Comparison of ENCODE assay signal across 1 cellular context in the genomic region with DNA sequence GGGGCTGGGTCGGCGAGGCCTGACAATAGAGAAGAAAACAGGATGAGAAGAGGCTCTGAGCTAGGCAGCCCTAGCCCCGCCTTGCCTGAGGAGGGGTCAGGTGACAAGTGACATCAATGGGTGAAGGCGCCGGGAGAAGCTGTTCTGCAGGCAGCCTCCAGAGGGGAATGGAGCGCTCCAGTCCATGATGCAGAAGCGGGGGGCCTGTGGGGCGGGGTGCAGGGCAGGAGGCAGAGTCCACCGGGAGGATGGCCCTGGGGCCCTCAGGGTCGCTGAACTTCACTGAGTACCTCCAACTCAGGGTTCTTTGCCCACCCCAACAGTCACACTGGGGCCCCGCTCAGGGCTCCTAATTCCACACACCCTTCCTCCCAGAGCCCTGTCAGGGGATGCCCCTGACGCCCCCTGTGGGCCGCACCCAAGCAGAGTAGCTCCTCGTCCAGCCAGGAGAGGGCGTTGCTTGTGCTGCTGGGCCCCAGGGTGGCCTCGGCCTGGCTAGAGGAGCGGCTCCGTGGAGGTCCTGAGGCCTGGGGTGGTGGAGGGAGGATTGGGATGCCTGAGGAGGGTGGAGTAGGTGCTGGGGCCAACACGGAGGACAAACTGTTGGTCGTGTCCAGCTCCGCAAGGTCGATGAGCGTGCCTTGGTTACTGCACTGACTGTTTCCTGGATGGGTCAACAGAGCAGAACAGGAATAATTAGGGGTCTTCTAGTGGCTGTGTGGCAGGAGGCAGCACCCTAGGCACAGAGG.
A peak's percentile ranks its signal among the peaks of the same experiment; 100 is the strongest.
TF ChIP-seq lines count a peak whose summit lies in the region.

No MANE protein-coding gene starts in this region.

TF ChIP-seq in HepG2, 621 proteins besides CTCF, POLR2A, EP300 and RAD21 (continued from another document and continues in another):
- TF ChIP-seq ZNF615 (CRISPR knock-in tag; IDR thresholded peaks at IDR 0.05; ENCODE audit: borderline replicate concordance) = peak; percentile 25; the same call in 1 of the 2 replicates
- TF ChIP-seq RXRA (CRISPR knock-in tag; IDR thresholded peaks at IDR 0.05) = peak; percentile 42; the same call in 1 of the 2 replicates
- TF ChIP-seq, protein P1, sequence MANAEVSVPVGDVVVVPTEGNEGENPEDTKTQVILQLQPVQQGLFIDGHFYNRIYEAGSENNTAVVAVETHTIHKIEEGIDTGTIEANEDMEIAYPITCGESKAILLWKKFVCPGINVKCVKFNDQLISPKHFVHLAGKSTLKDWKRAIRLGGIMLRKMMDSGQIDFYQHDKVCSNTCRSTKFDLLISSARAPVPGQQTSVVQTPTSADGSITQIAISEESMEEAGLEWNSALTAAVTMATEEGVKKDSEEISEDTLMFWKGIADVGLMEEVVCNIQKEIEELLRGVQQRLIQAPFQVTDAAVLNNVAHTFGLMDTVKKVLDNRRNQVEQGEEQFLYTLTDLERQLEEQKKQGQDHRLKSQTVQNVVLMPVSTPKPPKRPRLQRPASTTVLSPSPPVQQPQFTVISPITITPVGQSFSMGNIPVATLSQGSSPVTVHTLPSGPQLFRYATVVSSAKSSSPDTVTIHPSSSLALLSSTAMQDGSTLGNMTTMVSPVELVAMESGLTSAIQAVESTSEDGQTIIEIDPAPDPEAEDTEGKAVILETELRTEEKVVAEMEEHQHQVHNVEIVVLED (CRISPR knock-in tag; IDR thresholded peaks at IDR 0.05; ENCODE audit: borderline replicate concordance) = no peak
- TF ChIP-seq ZNF746 (CRISPR knock-in tag; IDR thresholded peaks at IDR 0.05) = no peak
- TF ChIP-seq SMARCC2 (IDR thresholded peaks at IDR 0.05) = no peak
- no peak for TF ChIP-seq PPARG (CRISPR knock-in tag; conservative IDR thresholded peaks at IDR 0.05)
- TF ChIP-seq ZFP36L2 (CRISPR knock-in tag; IDR thresholded peaks at IDR 0.05) = no peak
- peak; percentile 90 for TF ChIP-seq TAF15 (IDR thresholded peaks at IDR 0.05; ENCODE audit: low read depth, low read length, poor library complexity, severe bottlenecking)
- TF ChIP-seq, protein P2, sequence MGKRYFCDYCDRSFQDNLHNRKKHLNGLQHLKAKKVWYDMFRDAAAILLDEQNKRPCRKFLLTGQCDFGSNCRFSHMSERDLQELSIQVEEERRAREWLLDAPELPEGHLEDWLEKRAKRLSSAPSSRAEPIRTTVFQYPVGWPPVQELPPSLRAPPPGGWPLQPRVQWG (CRISPR knock-in tag; IDR thresholded peaks at IDR 0.05; ENCODE audit: borderline replicate concordance, low read depth) = no peak
- TF ChIP-seq, protein P3, sequence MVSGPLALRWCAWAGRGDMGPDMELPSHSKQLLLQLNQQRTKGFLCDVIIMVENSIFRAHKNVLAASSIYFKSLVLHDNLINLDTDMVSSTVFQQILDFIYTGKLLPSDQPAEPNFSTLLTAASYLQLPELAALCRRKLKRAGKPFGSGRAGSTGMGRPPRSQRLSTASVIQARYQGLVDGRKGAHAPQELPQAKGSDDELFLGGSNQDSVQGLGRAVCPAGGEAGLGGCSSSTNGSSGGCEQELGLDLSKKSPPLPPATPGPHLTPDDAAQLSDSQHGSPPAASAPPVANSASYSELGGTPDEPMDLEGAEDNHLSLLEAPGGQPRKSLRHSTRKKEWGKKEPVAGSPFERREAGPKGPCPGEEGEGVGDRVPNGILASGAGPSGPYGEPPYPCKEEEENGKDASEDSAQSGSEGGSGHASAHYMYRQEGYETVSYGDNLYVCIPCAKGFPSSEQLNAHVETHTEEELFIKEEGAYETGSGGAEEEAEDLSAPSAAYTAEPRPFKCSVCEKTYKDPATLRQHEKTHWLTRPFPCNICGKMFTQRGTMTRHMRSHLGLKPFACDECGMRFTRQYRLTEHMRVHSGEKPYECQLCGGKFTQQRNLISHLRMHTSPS (CRISPR knock-in tag; IDR thresholded peaks at IDR 0.05; ENCODE audit: low read depth) = no peak
- no peak for TF ChIP-seq MBNL3 (CRISPR knock-in tag; conservative IDR thresholded peaks at IDR 0.05)
- TF ChIP-seq, protein P4, sequence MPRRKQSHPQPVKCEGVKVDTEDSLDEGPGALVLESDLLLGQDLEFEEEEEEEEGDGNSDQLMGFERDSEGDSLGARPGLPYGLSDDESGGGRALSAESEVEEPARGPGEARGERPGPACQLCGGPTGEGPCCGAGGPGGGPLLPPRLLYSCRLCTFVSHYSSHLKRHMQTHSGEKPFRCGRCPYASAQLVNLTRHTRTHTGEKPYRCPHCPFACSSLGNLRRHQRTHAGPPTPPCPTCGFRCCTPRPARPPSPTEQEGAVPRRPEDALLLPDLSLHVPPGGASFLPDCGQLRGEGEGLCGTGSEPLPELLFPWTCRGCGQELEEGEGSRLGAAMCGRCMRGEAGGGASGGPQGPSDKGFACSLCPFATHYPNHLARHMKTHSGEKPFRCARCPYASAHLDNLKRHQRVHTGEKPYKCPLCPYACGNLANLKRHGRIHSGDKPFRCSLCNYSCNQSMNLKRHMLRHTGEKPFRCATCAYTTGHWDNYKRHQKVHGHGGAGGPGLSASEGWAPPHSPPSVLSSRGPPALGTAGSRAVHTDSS (CRISPR knock-in tag; conservative IDR thresholded peaks at IDR 0.05) = no peak
- TF ChIP-seq, protein P5, sequence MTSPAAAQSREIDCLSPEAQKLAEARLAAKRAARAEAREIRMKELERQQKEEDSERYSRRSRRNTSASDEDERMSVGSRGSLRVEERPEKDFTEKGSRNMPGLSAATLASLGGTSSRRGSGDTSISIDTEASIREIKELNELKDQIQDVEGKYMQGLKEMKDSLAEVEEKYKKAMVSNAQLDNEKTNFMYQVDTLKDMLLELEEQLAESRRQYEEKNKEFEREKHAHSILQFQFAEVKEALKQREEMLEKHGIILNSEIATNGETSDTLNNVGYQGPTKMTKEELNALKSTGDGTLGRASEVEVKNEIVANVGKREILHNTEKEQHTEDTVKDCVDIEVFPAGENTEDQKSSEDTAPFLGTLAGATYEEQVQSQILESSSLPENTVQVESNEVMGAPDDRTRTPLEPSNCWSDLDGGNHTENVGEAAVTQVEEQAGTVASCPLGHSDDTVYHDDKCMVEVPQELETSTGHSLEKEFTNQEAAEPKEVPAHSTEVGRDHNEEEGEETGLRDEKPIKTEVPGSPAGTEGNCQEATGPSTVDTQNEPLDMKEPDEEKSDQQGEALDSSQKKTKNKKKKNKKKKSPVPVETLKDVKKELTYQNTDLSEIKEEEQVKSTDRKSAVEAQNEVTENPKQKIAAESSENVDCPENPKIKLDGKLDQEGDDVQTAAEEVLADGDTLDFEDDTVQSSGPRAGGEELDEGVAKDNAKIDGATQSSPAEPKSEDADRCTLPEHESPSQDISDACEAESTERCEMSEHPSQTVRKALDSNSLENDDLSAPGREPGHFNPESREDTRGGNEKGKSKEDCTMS (CRISPR knock-in tag; conservative IDR thresholded peaks at IDR 0.05) = no peak
- TF ChIP-seq, protein P6, sequence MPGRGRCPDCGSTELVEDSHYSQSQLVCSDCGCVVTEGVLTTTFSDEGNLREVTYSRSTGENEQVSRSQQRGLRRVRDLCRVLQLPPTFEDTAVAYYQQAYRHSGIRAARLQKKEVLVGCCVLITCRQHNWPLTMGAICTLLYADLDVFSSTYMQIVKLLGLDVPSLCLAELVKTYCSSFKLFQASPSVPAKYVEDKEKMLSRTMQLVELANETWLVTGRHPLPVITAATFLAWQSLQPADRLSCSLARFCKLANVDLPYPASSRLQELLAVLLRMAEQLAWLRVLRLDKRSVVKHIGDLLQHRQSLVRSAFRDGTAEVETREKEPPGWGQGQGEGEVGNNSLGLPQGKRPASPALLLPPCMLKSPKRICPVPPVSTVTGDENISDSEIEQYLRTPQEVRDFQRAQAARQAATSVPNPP (CRISPR knock-in tag; IDR thresholded peaks at IDR 0.05) = no peak
- TF ChIP-seq HNRNPUL1 (IDR thresholded peaks at IDR 0.05; ENCODE audit: low read depth, low read length) = no peak
- TF ChIP-seq ZNF816 (CRISPR knock-in tag; IDR thresholded peaks at IDR 0.05; ENCODE audit: borderline replicate concordance) = no peak
- TF ChIP-seq JUND (CRISPR knock-in tag; IDR thresholded peaks at IDR 0.05) = no peak
- peak; percentile 47; the same call in 1 of the 2 replicates for TF ChIP-seq HNRNPL (IDR thresholded peaks at IDR 0.05; ENCODE audit: low read depth, low read length)
- TF ChIP-seq NCOR1 (IDR thresholded peaks at IDR 0.05; ENCODE audit: borderline replicate concordance, low read length) = no peak
- TF ChIP-seq THAP11 (CRISPR knock-in tag; IDR thresholded peaks at IDR 0.05) = no peak
- TF ChIP-seq, protein P7, sequence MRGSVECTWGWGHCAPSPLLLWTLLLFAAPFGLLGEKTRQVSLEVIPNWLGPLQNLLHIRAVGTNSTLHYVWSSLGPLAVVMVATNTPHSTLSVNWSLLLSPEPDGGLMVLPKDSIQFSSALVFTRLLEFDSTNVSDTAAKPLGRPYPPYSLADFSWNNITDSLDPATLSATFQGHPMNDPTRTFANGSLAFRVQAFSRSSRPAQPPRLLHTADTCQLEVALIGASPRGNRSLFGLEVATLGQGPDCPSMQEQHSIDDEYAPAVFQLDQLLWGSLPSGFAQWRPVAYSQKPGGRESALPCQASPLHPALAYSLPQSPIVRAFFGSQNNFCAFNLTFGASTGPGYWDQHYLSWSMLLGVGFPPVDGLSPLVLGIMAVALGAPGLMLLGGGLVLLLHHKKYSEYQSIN (CRISPR knock-in tag; IDR thresholded peaks at IDR 0.05; ENCODE audit: borderline replicate concordance) = no peak
- TF ChIP-seq, protein P8, sequence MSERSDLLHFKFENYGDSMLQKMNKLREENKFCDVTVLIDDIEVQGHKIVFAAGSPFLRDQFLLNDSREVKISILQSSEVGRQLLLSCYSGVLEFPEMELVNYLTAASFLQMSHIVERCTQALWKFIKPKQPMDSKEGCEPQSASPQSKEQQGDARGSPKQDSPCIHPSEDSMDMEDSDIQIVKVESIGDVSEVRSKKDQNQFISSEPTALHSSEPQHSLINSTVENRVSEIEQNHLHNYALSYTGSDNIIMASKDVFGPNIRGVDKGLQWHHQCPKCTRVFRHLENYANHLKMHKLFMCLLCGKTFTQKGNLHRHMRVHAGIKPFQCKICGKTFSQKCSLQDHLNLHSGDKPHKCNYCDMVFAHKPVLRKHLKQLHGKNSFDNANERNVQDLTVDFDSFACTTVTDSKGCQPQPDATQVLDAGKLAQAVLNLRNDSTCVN (CRISPR knock-in tag; IDR thresholded peaks at IDR 0.05; ENCODE audit: borderline replicate concordance) = no peak
- peak; percentile 23; the same call in 1 of the 2 replicates for TF ChIP-seq SMC3 (IDR thresholded peaks at IDR 0.05; ENCODE audit: low read length)
- TF ChIP-seq ZFAT (CRISPR knock-in tag; conservative IDR thresholded peaks at IDR 0.05) = no peak
- TF ChIP-seq ZNF256 (CRISPR knock-in tag; conservative IDR thresholded peaks at IDR 0.05) = no peak
- TF ChIP-seq ZNF781 (CRISPR knock-in tag; IDR thresholded peaks at IDR 0.05; ENCODE audit: borderline replicate concordance, not compliant biosample characterization) = no peak
- TF ChIP-seq NR1H2 (CRISPR knock-in tag; IDR thresholded peaks at IDR 0.05; ENCODE audit: borderline replicate concordance, low read depth) = no peak
- TF ChIP-seq ZNF225 (CRISPR knock-in tag; IDR thresholded peaks at IDR 0.05) = no peak
- no peak for TF ChIP-seq JARID2 (CRISPR knock-in tag; IDR thresholded peaks at IDR 0.05; ENCODE audit: insufficient replicate concordance)
- TF ChIP-seq, protein P9, sequence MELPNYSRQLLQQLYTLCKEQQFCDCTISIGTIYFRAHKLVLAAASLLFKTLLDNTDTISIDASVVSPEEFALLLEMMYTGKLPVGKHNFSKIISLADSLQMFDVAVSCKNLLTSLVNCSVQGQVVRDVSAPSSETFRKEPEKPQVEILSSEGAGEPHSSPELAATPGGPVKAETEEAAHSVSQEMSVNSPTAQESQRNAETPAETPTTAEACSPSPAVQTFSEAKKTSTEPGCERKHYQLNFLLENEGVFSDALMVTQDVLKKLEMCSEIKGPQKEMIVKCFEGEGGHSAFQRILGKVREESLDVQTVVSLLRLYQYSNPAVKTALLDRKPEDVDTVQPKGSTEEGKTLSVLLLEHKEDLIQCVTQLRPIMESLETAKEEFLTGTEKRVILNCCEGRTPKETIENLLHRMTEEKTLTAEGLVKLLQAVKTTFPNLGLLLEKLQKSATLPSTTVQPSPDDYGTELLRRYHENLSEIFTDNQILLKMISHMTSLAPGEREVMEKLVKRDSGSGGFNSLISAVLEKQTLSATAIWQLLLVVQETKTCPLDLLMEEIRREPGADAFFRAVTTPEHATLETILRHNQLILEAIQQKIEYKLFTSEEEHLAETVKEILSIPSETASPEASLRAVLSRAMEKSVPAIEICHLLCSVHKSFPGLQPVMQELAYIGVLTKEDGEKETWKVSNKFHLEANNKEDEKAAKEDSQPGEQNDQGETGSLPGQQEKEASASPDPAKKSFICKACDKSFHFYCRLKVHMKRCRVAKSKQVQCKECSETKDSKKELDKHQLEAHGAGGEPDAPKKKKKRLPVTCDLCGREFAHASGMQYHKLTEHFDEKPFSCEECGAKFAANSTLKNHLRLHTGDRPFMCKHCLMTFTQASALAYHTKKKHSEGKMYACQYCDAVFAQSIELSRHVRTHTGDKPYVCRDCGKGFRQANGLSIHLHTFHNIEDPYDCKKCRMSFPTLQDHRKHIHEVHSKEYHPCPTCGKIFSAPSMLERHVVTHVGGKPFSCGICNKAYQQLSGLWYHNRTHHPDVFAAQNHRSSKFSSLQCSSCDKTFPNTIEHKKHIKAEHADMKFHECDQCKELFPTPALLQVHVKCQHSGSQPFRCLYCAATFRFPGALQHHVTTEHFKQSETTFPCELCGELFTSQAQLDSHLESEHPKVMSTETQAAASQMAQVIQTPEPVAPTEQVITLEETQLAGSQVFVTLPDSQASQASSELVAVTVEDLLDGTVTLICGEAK (IDR thresholded peaks at IDR 0.05) = no peak
- TF ChIP-seq, protein P9 (CRISPR knock-in tag; IDR thresholded peaks at IDR 0.05) = no peak
- no peak for TF ChIP-seq RAD51 (IDR thresholded peaks at IDR 0.05; ENCODE audit: borderline replicate concordance)
- TF ChIP-seq ZSCAN21 (CRISPR knock-in tag; IDR thresholded peaks at IDR 0.05; ENCODE audit: borderline replicate concordance) = peak; percentile 48; the same call in 1 of the 2 replicates
- TF ChIP-seq TARDBP (CRISPR knock-in tag; IDR thresholded peaks at IDR 0.05) = no peak
